ENCODE assay signal across 8 cellular contexts in genomic region chr22:50530280-50530856, GRCh38. TPM values are rescaled to one million over a fixed set of nuclear protein-coding genes. Genes with fewer than 3 reads are reported as not detected.
DNase-seq lines count a peak whose midpoint lies in the region; ATAC-seq and TF ChIP-seq lines count a peak whose summit lies in the region.

No MANE protein-coding gene starts in this region.

- TF ChIP-seq CTCF in VCaP (conservative IDR thresholded peaks at IDR 0.05), result no peak
- no peak for TF ChIP-seq CTCF in vagina (IDR thresholded peaks at IDR 0.05)
- no peak for TF ChIP-seq CTCF in WERI-Rb-1 (IDR thresholded peaks at IDR 0.05; ENCODE audit: low read depth, low read length)

- TF ChIP-seq POLR2A in vagina (IDR thresholded peaks at IDR 0.05), result peak in 1 of 2 donors; percentile 9

- H3K9me3 ChIP-seq in esophagus (ENCODE audit: control insufficient read depth in 2 of 2, insufficient read depth in 1 of 2, low read depth in 1 of 2, low read length in 1 of 2) (no peaks in the 10 kb centered on the region), mucosa of stomach (ENCODE audit: control insufficient read depth, low read length) (no peaks in the 10 kb centered on the region), vagina (no peaks in the 10 kb centered on the region), WERI-Rb-1 (ENCODE audit: severe bottlenecking) (peaks cover 11% of the 10 kb centered on the region)

- 1 to 2% methylated on average over 40 to 58 of the region's 58 CpGs for WGBS in esophagus, 2 donors

- DNase-seq in vagina (ENCODE audit: extremely low spot score in 2 of 2), result no peak
- no peak for DNase-seq in NCI-H1694 (lab: John Stamatoyannopoulos, UW)
- DNase-seq in WERI-Rb-1, result no peak

- H3K9ac ChIP-seq in mucosa of stomach (ENCODE audit: low read length), result peak overlapping the region; percentile 99

- H3K36me3 ChIP-seq in esophagus (ENCODE audit: control insufficient read depth in 2 of 2, insufficient read depth in 2 of 2, low read length in 1 of 2) (no peaks in the 10 kb centered on the region), mucosa of stomach (ENCODE audit: control insufficient read depth, insufficient read depth, low read length) (no peaks in the 10 kb centered on the region), vagina (no peaks in the 10 kb centered on the region), WERI-Rb-1 (no peaks in the 10 kb centered on the region)

- H3K27me3 ChIP-seq in esophagus (ENCODE audit: control insufficient read depth in 1 of 2, insufficient read depth in 2 of 2, low read length in 2 of 2) (no peaks in the 10 kb centered on the region), mucosa of stomach (ENCODE audit: control insufficient read depth, insufficient read depth, low read length) (no peaks in the 10 kb centered on the region), vagina (no peaks in the 10 kb centered on the region), WERI-Rb-1 (ENCODE audit: insufficient read depth, low read depth, severe bottlenecking) (no peaks in the 10 kb centered on the region)

- H3K4me3 ChIP-seq in esophagus (ENCODE audit: low read depth in 1 of 2, low read length in 2 of 2) (peak overlapping the region; percentile 59 to 63), mucosa of stomach (ENCODE audit: low read length) (peak overlapping the region; percentile 60), vagina (peak overlapping the region; percentile 58 to 60), WERI-Rb-1 (ENCODE audit: low read depth, low read length) (no peak overlapping the region)

- H3K4me1 ChIP-seq in esophagus (ENCODE audit: control insufficient read depth in 2 of 2, insufficient read depth in 2 of 2, low read length in 1 of 2) (peaks cover 5 to 23% of the 10 kb centered on the region in 2 donors), mucosa of stomach (ENCODE audit: control insufficient read depth, insufficient read depth, low read length) (peaks cover 47% of the 10 kb centered on the region), vagina (peaks cover 47% of the 10 kb centered on the region)

- H3K27ac ChIP-seq in VCaP (peak overlapping the region; percentile 71), esophagus (ENCODE audit: low read depth in 2 of 2, low read length in 1 of 2) (peak overlapping the region; percentile 96 to 99), vagina (peak overlapping the region; percentile 96), WERI-Rb-1 (no peak overlapping the region)

- intact Hi-C loops in vagina (cut with DNase I), result no loop called here

- peak; percentile 15 for ATAC-seq in GM18498 (IDR thresholded peaks at IDR 0.05; ENCODE audit: unreplicated experiment)
- peak; percentile 24 for ATAC-seq in HG03175 (IDR thresholded peaks at IDR 0.05; ENCODE audit: unreplicated experiment)

RNA-seq across cellular contexts. Expression of gene TYMP, which starts 0.6 kb away (rescaled TPM):
- 10 to 100 TPM; 35.7 to 48.0 TPM for polyA plus RNA-seq in esophagus
- 82.0 TPM for total RNA-seq in vagina

RNA-seq across cellular contexts. Expression of gene SCO2, which starts 5.0 kb away (rescaled TPM):
- 1 to 10 TPM in 1 of 2 donors, under 1 TPM in 1; 0.61 to 3.2 TPM for polyA plus RNA-seq in esophagus
- total RNA-seq in vagina, result 25.0 TPM

RNA-seq across cellular contexts. Expression of gene KLHDC7B, which starts 15.3 kb away (rescaled TPM):
- under 1 TPM; 0.12 to 0.14 TPM for polyA plus RNA-seq in esophagus
- 0.49 TPM for total RNA-seq in vagina

RNA-seq across cellular contexts. Expression of gene NCAPH2, which starts 22.3 kb away (rescaled TPM):
- 10 to 100 TPM; 32.9 to 35.4 TPM for polyA plus RNA-seq in esophagus
- 45.7 TPM for total RNA-seq in vagina

RNA-seq across cellular contexts. Expression of gene LMF2, which starts 22.9 kb away (rescaled TPM):
- 10 to 100 TPM; 44.1 to 64.9 TPM for polyA plus RNA-seq in esophagus
- 57.0 TPM for total RNA-seq in vagina
